10 cellular contexts compared by ENCODE assay signal in genomic region chr20:49179368-49180277, GRCh38. TPM values are rescaled to one million over a fixed set of nuclear protein-coding genes. Genes with fewer than 3 reads are reported as not detected.
A peak's percentile ranks its signal among the peaks of the same experiment; 100 is the strongest.
DNase-seq lines count a peak whose midpoint lies in the region; ATAC-seq and TF ChIP-seq lines count a peak whose summit lies in the region.
"Had no signal": no experiment of that assay in that cellular context is flagged by ENCODE, and none has a peak within 500 bp of the region (broad histone marks: within the 10 kb centered on the region; RNA-seq: fewer than 3 reads in every experiment).

No MANE protein-coding gene starts in this region.

- POLR2A ChIA-PET in GM10248 (lab: Yijun Ruan, JAX): interaction anchor here (0.8 to 1.0 kb wide), 2 partner anchors 39 to 62 kb away, joined by 4 to 5 read pairs; no protein-coding TSS in a partner anchor

- H3K9me3 ChIP-seq in HAP-1 (no peaks in the 10 kb centered on the region), mucosa of stomach (ENCODE audit: control insufficient read depth, low read length) (no peaks in the 10 kb centered on the region)
- H3K9me3 ChIP-seq: Peyer's patch had no signal

- H3K4me3 ChIP-seq in HAP-1: no peak overlapping the region
- no peak overlapping the region for H3K4me3 ChIP-seq in mucosa of stomach (ENCODE audit: low read length)
- H3K4me3 ChIP-seq: Peyer's patch had no signal

- DNase-seq in GM10248 (ENCODE audit: extremely low spot score): peak; percentile 42
- DNase-seq in HAP-1 (ENCODE audit: low spot score in 2 of 2): peak; percentile 28 to 71
- no peak for DNase-seq in activated naive CD4-positive, alpha-beta T cell treated with anti-CD3 and anti-CD28 coated beads, Interleukin-2, amount 50 U/mL, for 72 hours (ENCODE audit: low spot score in 2 of 2)
- no peak for DNase-seq in islet precursor cell
- DNase-seq in NCI-H2227 (lab: John Stamatoyannopoulos, UW; ENCODE audit: unreplicated experiment): no peak
- no peak for DNase-seq in CD1c-positive myeloid dendritic cell (ENCODE audit: extremely low spot score)
- DNase-seq in central memory CD4-positive, alpha-beta T cell: no peak
- DNase-seq: activated T-cell treated with anti-CD3 and anti-CD28 coated beads, Interleukin-2, amount 50 U/mL, for 4 hours; Peyer's patch had no signal

- TF ChIP-seq CTCF in GM10248 (IDR thresholded peaks at IDR 0.05; ENCODE audit: control extremely low read depth, extremely low read depth, low read depth, missing control alignments): no peak

- H3K36me3 ChIP-seq in HAP-1 (replicated peaks) (peaks cover 16% of the 10 kb centered on the region), mucosa of stomach (ENCODE audit: control insufficient read depth, insufficient read depth, low read length) (no peaks in the 10 kb centered on the region)

- no peaks in the 10 kb centered on the region for H3K27me3 ChIP-seq in HAP-1 (ENCODE audit: low read depth)
- no peaks in the 10 kb centered on the region for H3K27me3 ChIP-seq in mucosa of stomach (ENCODE audit: control insufficient read depth, insufficient read depth, low read length)
- H3K27me3 ChIP-seq: Peyer's patch had no signal

- no peak for ATAC-seq in activated naive CD4-positive, alpha-beta T cell treated with anti-CD3 and anti-CD28 coated beads, Interleukin-2, amount 50 U/mL, for 72 hours

- in situ Hi-C loops in HAP-1 (cut with MboI; ENCODE audit: low sequenced_read_pairs): no loop called here

- H3K9me3 Mint-ChIP-seq in activated naive CD4-positive, alpha-beta T cell treated with anti-CD3 and anti-CD28 coated beads, Interleukin-2, amount 50 U/mL, for 72 hours: no peaks in the 10 kb centered on the region
- H3K9me3 Mint-ChIP-seq: activated T-cell treated with anti-CD3 and anti-CD28 coated beads, Interleukin-2, amount 50 U/mL, for 4 hours had no signal

- peak overlapping the region; percentile 9 to 13 for H3K27ac Mint-ChIP-seq in activated naive CD4-positive, alpha-beta T cell treated with anti-CD3 and anti-CD28 coated beads, Interleukin-2, amount 50 U/mL, for 72 hours

- H3K36me3 Mint-ChIP-seq in activated naive CD4-positive, alpha-beta T cell treated with anti-CD3 and anti-CD28 coated beads, Interleukin-2, amount 50 U/mL, for 72 hours: peaks cover 0 to 3% of the 10 kb centered on the region in 2 donors

- CTCF ChIA-PET in GM10248 (lab: Yijun Ruan, JAX): interaction anchor here (0.9 to 6.1 kb wide), 8 partner anchors 9 to 67 kb away, joined by 3 to 41 read pairs (median 4); no protein-coding TSS in a partner anchor

- H3K4me1 ChIP-seq in HAP-1: peaks cover 46% of the 10 kb centered on the region
- peaks cover 25% of the 10 kb centered on the region for H3K4me1 ChIP-seq in mucosa of stomach (ENCODE audit: control insufficient read depth, insufficient read depth, low read length)

- H3K9ac ChIP-seq in mucosa of stomach (ENCODE audit: low read length): peak overlapping the region; percentile 3

RNA-seq across cellular contexts. Expression of gene STAU1, which starts 8.5 kb away (rescaled TPM):
- total RNA-seq in activated naive CD4-positive, alpha-beta T cell treated with anti-CD3 and anti-CD28 coated beads, Interleukin-2, amount 50 U/mL, for 72 hours: 10 to 100 TPM; 61.1 to 98.9 TPM

RNA-seq across cellular contexts. Expression of gene DDX27, which starts 39.6 kb away (rescaled TPM):
- total RNA-seq in activated naive CD4-positive, alpha-beta T cell treated with anti-CD3 and anti-CD28 coated beads, Interleukin-2, amount 50 U/mL, for 72 hours: 10 to 100 TPM; 42.1 to 51.9 TPM

Comparison
In these comparisons a context has a peak if more than half of its experiments do, and no peak if none do; other contexts are left out.
1. DNase-seq: peak in GM10248 (single experiment) and HAP-1 (2 of 2); none in activated naive CD4-positive, alpha-beta T cell treated with anti-CD3 and anti-CD28 coated beads, Interleukin-2, amount 50 U/mL, for 72 hours (0 of 2), islet precursor cell (single experiment), NCI-H2227 (single experiment), CD1c-positive myeloid dendritic cell (single experiment) and central memory CD4-positive, alpha-beta T cell (single experiment).